Comparison of ENCODE assay signal across 22 cellular contexts in genomic region chr2:128370468-128371247, GRCh38. TPM values are rescaled to one million over a fixed set of nuclear protein-coding genes. Genes with fewer than 3 reads are reported as not detected.
DNase-seq lines count a peak whose midpoint lies in the region; ATAC-seq, FAIRE-seq and TF ChIP-seq lines count a peak whose summit lies in the region.
"Had no signal": no experiment of that assay in that cellular context is flagged by ENCODE, and none has a peak within 500 bp of the region (broad histone marks: within the 10 kb centered on the region; RNA-seq: fewer than 3 reads in every experiment).

No MANE protein-coding gene starts in this region.

- intact Hi-C loops in sciatic nerve (cut with DNase I): no loop called here

- H3K27ac ChIP-seq in astrocyte (ENCODE audit: low read depth, low read length): no peak overlapping the region

- peaks cover 11% of the 10 kb centered on the region for H3K4me1 ChIP-seq in astrocyte (ENCODE audit: insufficient read depth, low read length)

- peak; percentile 20 for DNase-seq in EL
- peak; percentile 38 for DNase-seq in astrocyte (ENCODE audit: low read depth)
- DNase-seq in left kidney (ENCODE audit: low read depth, low spot score): peak; percentile 57
- peak; percentile 51 for DNase-seq in sciatic nerve (ENCODE audit: low spot score)
- DNase-seq in stimulated activated CD4-positive, alpha-beta T cell treated with anti-CD3 and anti-CD28 coated beads, Interleukin-4, amount 100 ng/mL, for 24 hours: no peak
- no peak for DNase-seq in activated CD8-positive, alpha-beta memory T cell treated with anti-CD3 and anti-CD28 coated beads, Interleukin-2, amount 50 U/mL, for 48 hours
- DNase-seq in endothelial cell (ENCODE audit: low spot score): no peak
- DNase-seq: activated CD4-positive, CD25-positive, alpha-beta regulatory T cell treated with anti-CD3 and anti-CD28 coated beads, Interleukin-2, amount 50 U/mL, for 72 hours; activated CD8-positive, alpha-beta memory T cell treated with anti-CD3 and anti-CD28 coated beads for 24 hours; central memory CD4-positive, alpha-beta T cell; DMS79; effector CD8-positive, alpha-beta T cell; KBM-7; midbrain; NCI-H69; OCI-M1 had no signal

- peaks cover 3% of the 10 kb centered on the region for H3K9me3 Mint-ChIP-seq in astrocyte (ENCODE audit: unreplicated experiment)
- no peaks in the 10 kb centered on the region for H3K9me3 Mint-ChIP-seq in endothelial cell (ENCODE audit: unreplicated experiment)
- H3K9me3 Mint-ChIP-seq: stimulated activated naive CD8-positive, alpha-beta T cell treated with anti-CD3 and anti-CD28 coated beads, Interleukin-15, Interleukin-2, amounts not matched to agents 100 ng/mL and 50 ng/mL, for 24 hours; T-helper 2 cell treated with Interferon-gamma antibody and Interleukin-4, amounts not matched to agents 5 μg/mL and 100 μg/mL, for 36 hours had no signal

- no peaks in the 10 kb centered on the region for H3K36me3 ChIP-seq in astrocyte (ENCODE audit: insufficient read depth, low read length)

- no peak for ATAC-seq in sciatic nerve
- ATAC-seq in HG03354 (IDR thresholded peaks at IDR 0.05; ENCODE audit: poor library complexity, severe bottlenecking, unreplicated experiment): no peak
- ATAC-seq: right cardiac atrium had no signal

- H3K27ac Mint-ChIP-seq in astrocyte (ENCODE audit: unreplicated experiment) (no peak overlapping the region), endothelial cell (ENCODE audit: unreplicated experiment) (no peak overlapping the region)
- H3K27ac Mint-ChIP-seq: stimulated activated naive CD8-positive, alpha-beta T cell treated with anti-CD3 and anti-CD28 coated beads, Interleukin-15, Interleukin-2, amounts not matched to agents 100 ng/mL and 50 ng/mL, for 24 hours; T-helper 2 cell treated with Interferon-gamma antibody and Interleukin-4, amounts not matched to agents 5 μg/mL and 100 μg/mL, for 36 hours had no signal

- H3K27me3 Mint-ChIP-seq in astrocyte (ENCODE audit: low read depth, unreplicated experiment) (peaks cover 29% of the 10 kb centered on the region), endothelial cell (ENCODE audit: unreplicated experiment) (peaks cover 3% of the 10 kb centered on the region)
- H3K27me3 Mint-ChIP-seq: stimulated activated naive CD8-positive, alpha-beta T cell treated with anti-CD3 and anti-CD28 coated beads, Interleukin-15, Interleukin-2, amounts not matched to agents 100 ng/mL and 50 ng/mL, for 24 hours had no signal

- H4K20me1 ChIP-seq in astrocyte (ENCODE audit: insufficient read depth, low read length): no peaks in the 10 kb centered on the region

- H3K9ac ChIP-seq in astrocyte (ENCODE audit: low read length): no peak overlapping the region

- H3K27me3 ChIP-seq in astrocyte (ENCODE audit: insufficient read depth, low read length): no peaks in the 10 kb centered on the region

- H2AFZ ChIP-seq in astrocyte (ENCODE audit: low read depth, low read length): no peak overlapping the region

- H3K79me2 ChIP-seq in astrocyte (ENCODE audit: insufficient read depth, low read length): no peaks in the 10 kb centered on the region

- FAIRE-seq in astrocyte (lab: Jason Lieb, UNC): no peak
- FAIRE-seq: islet of Langerhans had no signal

- H3K4me1 Mint-ChIP-seq in astrocyte (ENCODE audit: low read depth, unreplicated experiment) (peaks cover 22% of the 10 kb centered on the region), endothelial cell (ENCODE audit: unreplicated experiment) (peaks cover 12% of the 10 kb centered on the region)

- no peak overlapping the region for H3K4me3 Mint-ChIP-seq in astrocyte (ENCODE audit: unreplicated experiment)
- no peak overlapping the region for H3K4me3 Mint-ChIP-seq in endothelial cell (ENCODE audit: unreplicated experiment)
- H3K4me3 Mint-ChIP-seq: stimulated activated naive CD8-positive, alpha-beta T cell treated with anti-CD3 and anti-CD28 coated beads, Interleukin-15, Interleukin-2, amounts not matched to agents 100 ng/mL and 50 ng/mL, for 24 hours; T-helper 2 cell treated with Interferon-gamma antibody and Interleukin-4, amounts not matched to agents 5 μg/mL and 100 μg/mL, for 36 hours had no signal

- no peaks in the 10 kb centered on the region for H3K9me3 ChIP-seq in astrocyte (ENCODE audit: insufficient read depth, low read depth, low read length)

- TF ChIP-seq CTCF in astrocyte (IDR thresholded peaks at IDR 0.05; ENCODE audit: insufficient read depth, low read depth, low read length) (no peak), endothelial cell (IDR thresholded peaks at IDR 0.05; ENCODE audit: unreplicated experiment) (no peak)

- H3K36me3 Mint-ChIP-seq in astrocyte (ENCODE audit: low read depth, unreplicated experiment) (no peaks in the 10 kb centered on the region), endothelial cell (ENCODE audit: low read depth, unreplicated experiment) (no peaks in the 10 kb centered on the region)
- H3K36me3 Mint-ChIP-seq: CD8-positive, alpha-beta memory T cell had no signal

- H3K4me2 ChIP-seq in astrocyte (ENCODE audit: low read length): no peak overlapping the region

- no peak overlapping the region for H3K4me3 ChIP-seq in astrocyte (ENCODE audit: insufficient read depth, low read depth, low read length)

RNA-seq across cellular contexts. Expression of gene HS6ST1, which starts 52.0 kb away (rescaled TPM):
- total RNA-seq in astrocyte (20.5 and 20.9 TPM in 2 replicates), sciatic nerve (27.2 TPM), endothelial cell (ENCODE audit: unreplicated experiment) (23.3 TPM)

Comparison
In these comparisons a context has a peak if more than half of its experiments do, and no peak if none do; other contexts are left out.
1. DNase-seq: peak in EL (single experiment), astrocyte (single experiment), left kidney (single experiment) and sciatic nerve (single experiment); none in stimulated activated CD4-positive, alpha-beta T cell treated with anti-CD3 and anti-CD28 coated beads, Interleukin-4, amount 100 ng/mL, for 24 hours (single experiment), activated CD8-positive, alpha-beta memory T cell treated with anti-CD3 and anti-CD28 coated beads, Interleukin-2, amount 50 U/mL, for 48 hours (single experiment) and endothelial cell (single experiment).